In genomic region chr11:96263361-96263763, GRCh38 we compare ENCODE assay signal across 8 cellular contexts.
DNase-seq lines count a peak whose midpoint lies in the region; ATAC-seq and TF ChIP-seq lines count a peak whose summit lies in the region.

No MANE protein-coding gene starts in this region.

- H3K4me3 ChIP-seq in ascending aorta = no peak overlapping the region
- H3K4me3 ChIP-seq in upper lobe of right lung = no peak overlapping the region

- ATAC-seq in activated T-cell treated with anti-CD3 and anti-CD28 coated beads, Interleukin-2, amount 50 U/mL, for 72 hours (replicated peaks in 1 of 2) = no peak
- no peak for ATAC-seq in activated T-cell treated with anti-CD3 and anti-CD28 coated beads, Interleukin-2, amount 50 U/mL, for 4 hours
- ATAC-seq in upper lobe of right lung = peak; percentile 41
- ATAC-seq in HG02642 (IDR thresholded peaks at IDR 0.05; ENCODE audit: poor library complexity, unreplicated experiment) = no peak

- H3K27ac ChIP-seq in ascending aorta (peak overlapping the region; percentile 75 to 82), upper lobe of right lung (no peak overlapping the region)

- no peak for DNase-seq in activated T-cell treated with anti-CD3 and anti-CD28 coated beads, Interleukin-2, amount 50 U/mL, for 72 hours
- no peak for DNase-seq in activated T-cell treated with anti-CD3 and anti-CD28 coated beads, Interleukin-2, amount 50 U/mL, for 4 hours
- DNase-seq in ascending aorta (ENCODE audit: low spot score in 2 of 2) (no peak), kidney tubule cell (ENCODE audit: low spot score) (peak; percentile 43), upper lobe of right lung (no peak), NCI-H146 treated with DMSO at 0.1 percent for 48 hours (lab: John Stamatoyannopoulos, UW; ENCODE audit: unreplicated experiment) (no peak), NCI-H446 (lab: John Stamatoyannopoulos, UW) (no peak)

- no peaks in the 10 kb centered on the region for H3K36me3 ChIP-seq in ascending aorta
- H3K36me3 ChIP-seq in upper lobe of right lung = no peaks in the 10 kb centered on the region

- H3K4me1 ChIP-seq in ascending aorta (peaks cover 16 to 52% of the 10 kb centered on the region in 2 donors), upper lobe of right lung (peaks cover 59% of the 10 kb centered on the region)

- TF ChIP-seq CTCF in ascending aorta (IDR thresholded peaks at IDR 0.05) (peak in 1 of 3 experiments; percentile 9), upper lobe of right lung (IDR thresholded peaks at IDR 0.05) (no peak)

- intact Hi-C loops in ascending aorta (cut with DNase I) (loop anchor here (5.0 kb wide), 2 partner anchors 39 to 79 kb away; partner anchors contain the start of gene MAML2), upper lobe of right lung (cut with DNase I) (no loop called here)

- H3K27me3 ChIP-seq in ascending aorta = no peaks in the 10 kb centered on the region
- no peaks in the 10 kb centered on the region for H3K27me3 ChIP-seq in upper lobe of right lung

- peak overlapping the region; percentile 71 for H3K27ac Mint-ChIP-seq in activated T-cell treated with anti-CD3 and anti-CD28 coated beads, Interleukin-2, amount 50 U/mL, for 72 hours

- H3K9me3 ChIP-seq in ascending aorta (no peaks in the 10 kb centered on the region), upper lobe of right lung (no peaks in the 10 kb centered on the region)

- H3K4me1 Mint-ChIP-seq in activated T-cell treated with anti-CD3 and anti-CD28 coated beads, Interleukin-2, amount 50 U/mL, for 72 hours (ENCODE audit: low read depth) = peaks cover 93% of the 10 kb centered on the region
- H3K4me1 Mint-ChIP-seq in activated T-cell treated with anti-CD3 and anti-CD28 coated beads, Interleukin-2, amount 50 U/mL, for 4 hours (ENCODE audit: low read depth) = peaks cover 94% of the 10 kb centered on the region

- H3K4me3 Mint-ChIP-seq in activated T-cell treated with anti-CD3 and anti-CD28 coated beads, Interleukin-2, amount 50 U/mL, for 72 hours = peak overlapping the region in 1 of 2 donors; percentile 14
- no peak overlapping the region for H3K4me3 Mint-ChIP-seq in activated T-cell treated with anti-CD3 and anti-CD28 coated beads, Interleukin-2, amount 50 U/mL, for 4 hours

- H3K36me3 Mint-ChIP-seq in activated T-cell treated with anti-CD3 and anti-CD28 coated beads, Interleukin-2, amount 50 U/mL, for 72 hours (ENCODE audit: insufficient read depth in 2 of 2) = peaks cover 3 to 7% of the 10 kb centered on the region in 2 donors
- peaks cover 25% of the 10 kb centered on the region for H3K36me3 Mint-ChIP-seq in activated T-cell treated with anti-CD3 and anti-CD28 coated beads, Interleukin-2, amount 50 U/mL, for 4 hours (ENCODE audit: insufficient read depth)

- H3K9me3 Mint-ChIP-seq in activated T-cell treated with anti-CD3 and anti-CD28 coated beads, Interleukin-2, amount 50 U/mL, for 72 hours = no peaks in the 10 kb centered on the region
- no peaks in the 10 kb centered on the region for H3K9me3 Mint-ChIP-seq in activated T-cell treated with anti-CD3 and anti-CD28 coated beads, Interleukin-2, amount 50 U/mL, for 4 hours

- no peaks in the 10 kb centered on the region for H3K27me3 Mint-ChIP-seq in activated T-cell treated with anti-CD3 and anti-CD28 coated beads, Interleukin-2, amount 50 U/mL, for 72 hours (ENCODE audit: low read depth)
- H3K27me3 Mint-ChIP-seq in activated T-cell treated with anti-CD3 and anti-CD28 coated beads, Interleukin-2, amount 50 U/mL, for 4 hours (ENCODE audit: low read depth) = no peaks in the 10 kb centered on the region
